Comparison of ENCODE assay signal across 12 cellular contexts in the genomic region with DNA sequence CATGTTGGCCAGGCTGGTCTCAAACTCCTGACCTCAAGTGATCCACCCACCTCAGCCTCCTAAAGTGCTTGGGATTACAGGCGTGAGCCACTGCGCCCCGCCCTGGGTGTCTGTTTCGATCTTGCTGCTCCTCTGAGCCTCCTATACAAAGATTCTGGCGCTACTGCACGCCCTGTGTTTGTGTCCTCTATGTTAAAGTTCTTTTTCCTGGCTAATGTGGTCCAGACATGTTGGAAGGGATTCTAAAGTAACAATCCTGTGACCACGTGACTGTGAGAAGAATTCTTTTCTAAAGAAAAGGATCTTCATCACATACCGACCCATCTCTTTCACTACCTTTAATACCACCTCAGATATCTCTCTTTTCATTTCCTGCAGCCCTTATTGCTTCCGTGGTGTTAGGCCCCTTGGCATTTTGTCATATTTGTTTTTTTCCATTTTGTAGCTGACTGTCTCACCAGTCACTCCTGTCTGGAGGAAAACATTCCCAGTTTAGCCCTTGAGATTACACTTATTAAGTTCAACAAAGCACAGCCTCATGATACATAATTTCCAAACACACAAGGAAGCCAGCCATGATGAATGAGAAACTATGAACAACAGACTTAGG. TPM values are rescaled to one million over a fixed set of nuclear protein-coding genes. Genes with fewer than 3 reads are reported as not detected.
DNase-seq lines count a peak whose midpoint lies in the region; ATAC-seq and TF ChIP-seq lines count a peak whose summit lies in the region.
"Had no signal": no experiment of that assay in that cellular context is flagged by ENCODE, and none has a peak within 500 bp of the region (broad histone marks: within the 10 kb centered on the region; RNA-seq: fewer than 3 reads in every experiment).

No MANE protein-coding gene starts in this region.

- H3K36me3 Mint-ChIP-seq in activated naive CD4-positive, alpha-beta T cell treated with anti-CD3 and anti-CD28 coated beads, Interleukin-2, amount 50 U/mL, for 24 hours: no peaks in the 10 kb centered on the region
- H3K36me3 Mint-ChIP-seq in H9 (ENCODE audit: insufficient read depth in 1 of 3, low read depth in 3 of 3): peaks cover 0 to 4% (median 4%) of the 10 kb centered on the region in 3 experiments; a peak in 4 of 7 replicates
- H3K36me3 Mint-ChIP-seq: immature natural killer cell had no signal

- no peaks in the 10 kb centered on the region for H3K79me2 ChIP-seq in H9 (ENCODE audit: insufficient read depth, low read length)

- no peak for DNase-seq in activated naive CD4-positive, alpha-beta T cell treated with anti-CD3 and anti-CD28 coated beads, Interleukin-2, amount 50 U/mL, for 16 hours
- DNase-seq in amniotic stem cell (lab: John Stamatoyannopoulos, UW) (peak; percentile 29), foreskin keratinocyte (peak; percentile 55 to 75), vagina (ENCODE audit: extremely low spot score in 2 of 2) (no peak), H9 (no peak), MV-4-11 (lab: John Stamatoyannopoulos, UW) (no peak)
- DNase-seq: immature natural killer cell; NCI-H69; stimulated activated CD4-positive, alpha-beta T cell treated with anti-CD3 and anti-CD28 coated beads, Interleukin-1b, Interleukin-23, amount 100 ng/mL, for 48 hours had no signal

- no peak overlapping the region for H4K8ac ChIP-seq in H9 (replicated peaks; ENCODE audit: insufficient read length, low read depth, low read length)

- no peaks in the 10 kb centered on the region for H3K36me3 ChIP-seq in vagina

- H3K4me1 ChIP-seq in foreskin keratinocyte (peaks cover 35% of the 10 kb centered on the region), vagina (peaks cover 33% of the 10 kb centered on the region), H9 (ENCODE audit: insufficient read depth, low read length) (no peaks in the 10 kb centered on the region; the same call in 1 of the 2 replicates)

- peak overlapping the region; percentile 87 for H3K27ac Mint-ChIP-seq in activated naive CD4-positive, alpha-beta T cell treated with anti-CD3 and anti-CD28 coated beads, Interleukin-2, amount 50 U/mL, for 24 hours
- H3K27ac Mint-ChIP-seq in H9: peak overlapping the region in 1 of 3 experiments; percentile 15; a peak in 1 of 7 replicates
- H3K27ac Mint-ChIP-seq: immature natural killer cell had no signal

- no CpG with 5 or more reads among the region's 9 CpGs for WGBS in H9 (ENCODE audit: extremely low coverage, insufficient read length, low lambda C conversion rate)

- TF ChIP-seq POLR2A in vagina (IDR thresholded peaks at IDR 0.05): no peak

- H3K27ac ChIP-seq in foreskin keratinocyte: peak overlapping the region; percentile 38
- peak overlapping the region; percentile 83 for H3K27ac ChIP-seq in vagina
- no peak overlapping the region for H3K27ac ChIP-seq in H9 (ENCODE audit: insufficient read length, low read depth, low read length)

- no peak overlapping the region for H3K4me3 Mint-ChIP-seq in activated naive CD4-positive, alpha-beta T cell treated with anti-CD3 and anti-CD28 coated beads, Interleukin-2, amount 50 U/mL, for 24 hours
- no peak overlapping the region for H3K4me3 Mint-ChIP-seq in H9
- H3K4me3 Mint-ChIP-seq: immature natural killer cell, neural crest cell had no signal

- H3K4me2 ChIP-seq in H9 (ENCODE audit: insufficient read depth, insufficient read length, low read length): no peak overlapping the region

- H3K27me3 Mint-ChIP-seq in activated naive CD4-positive, alpha-beta T cell treated with anti-CD3 and anti-CD28 coated beads, Interleukin-2, amount 50 U/mL, for 24 hours: no peaks in the 10 kb centered on the region
- peaks cover 7% of the 10 kb centered on the region; the same call in 1 of the 2 replicates for H3K27me3 Mint-ChIP-seq in H9 (ENCODE audit: low read depth)

- peaks cover 35% of the 10 kb centered on the region for H3K4me1 Mint-ChIP-seq in activated naive CD4-positive, alpha-beta T cell treated with anti-CD3 and anti-CD28 coated beads, Interleukin-2, amount 50 U/mL, for 24 hours
- peaks cover 27 to 30% of the 10 kb centered on the region in 2 experiments for H3K4me1 Mint-ChIP-seq in H9
- H3K4me1 Mint-ChIP-seq: immature natural killer cell had no signal

- no peak overlapping the region for H4K5ac ChIP-seq in H9 (ENCODE audit: insufficient read length, low read depth, low read length)

- H4K20me1 ChIP-seq in H9 (ENCODE audit: control insufficient read depth, insufficient read depth, insufficient read length): no peaks in the 10 kb centered on the region

- no peaks in the 10 kb centered on the region for H3K9me3 Mint-ChIP-seq in activated naive CD4-positive, alpha-beta T cell treated with anti-CD3 and anti-CD28 coated beads, Interleukin-2, amount 50 U/mL, for 24 hours
- no peaks in the 10 kb centered on the region; a peak in 5 of 5 replicates for H3K9me3 Mint-ChIP-seq in H9
- H3K9me3 Mint-ChIP-seq: immature natural killer cell had no signal

- H2BK5ac ChIP-seq in H9 (ENCODE audit: insufficient read length, low read length): no peak overlapping the region

- H3K14ac ChIP-seq in H9 (ENCODE audit: insufficient read depth, low read length): no peak overlapping the region

- no peak overlapping the region for H3K18ac ChIP-seq in H9 (ENCODE audit: insufficient read length, low read depth, low read length)

- no peak overlapping the region for H2BK15ac ChIP-seq in H9 (ENCODE audit: low read depth, low read length)

- H3K23ac ChIP-seq in H9 (ENCODE audit: insufficient read length, low read depth, low read length): no peak overlapping the region

- H3K27me3 ChIP-seq in foreskin keratinocyte: no peaks in the 10 kb centered on the region
- no peaks in the 10 kb centered on the region for H3K27me3 ChIP-seq in vagina
- no peaks in the 10 kb centered on the region for H3K27me3 ChIP-seq in H9 (ENCODE audit: insufficient read depth, low read length)

- H3K4ac ChIP-seq in H9 (ENCODE audit: low read depth, low read length): no peak overlapping the region

- no peak overlapping the region for H2BK12ac ChIP-seq in H9 (ENCODE audit: insufficient read length, low read depth, low read length)

- no peak overlapping the region for H2AK5ac ChIP-seq in H9 (ENCODE audit: insufficient read length, low read length)

- no peaks in the 10 kb centered on the region for H3K23me2 ChIP-seq in H9 (ENCODE audit: insufficient read length, low read depth, low read length, poor library complexity, severe bottlenecking)

- no peak overlapping the region for H3K56ac ChIP-seq in H9 (ENCODE audit: insufficient read length, low read depth, low read length)

- ATAC-seq in foreskin keratinocyte: peak; percentile 15
- no peak for ATAC-seq in HG03039 (IDR thresholded peaks at IDR 0.05; ENCODE audit: unreplicated experiment)

- H2AFZ ChIP-seq in H9 (ENCODE audit: low read length): no peak overlapping the region

- H2BK120ac ChIP-seq in H9 (ENCODE audit: low read depth, low read length, poor library complexity, severe bottlenecking): no peak overlapping the region

- H3T11ph ChIP-seq in H9 (ENCODE audit: low read length): no peak overlapping the region

- no peak overlapping the region for H3K9ac ChIP-seq in H9 (ENCODE audit: extremely low read depth, insufficient read length, low read length)

- H3K9me3 ChIP-seq in vagina (no peaks in the 10 kb centered on the region), H9 (ENCODE audit: control insufficient read depth, low read depth, low read length) (no peaks in the 10 kb centered on the region)

- intact Hi-C loops in vagina (cut with DNase I): no loop called here

- no peak overlapping the region for H4K91ac ChIP-seq in H9 (ENCODE audit: insufficient read length, low read depth, low read length)

- TF ChIP-seq CTCF in foreskin keratinocyte (conservative IDR thresholded peaks at IDR 0.05) (no peak), vagina (IDR thresholded peaks at IDR 0.05) (no peak), H9 (conservative IDR thresholded peaks at IDR 0.05) (no peak)

- H3K79me1 ChIP-seq in H9 (ENCODE audit: insufficient read depth, low read depth, low read length, poor library complexity, severe bottlenecking): no peaks in the 10 kb centered on the region

- no peak overlapping the region for H2BK20ac ChIP-seq in H9 (ENCODE audit: low read depth, low read length, poor library complexity, severe bottlenecking)

- no peak overlapping the region for H3K4me3 ChIP-seq in vagina

RNA-seq across cellular contexts. Expression of a gene that starts 27.2 kb away (rescaled TPM):
- total RNA-seq in foreskin keratinocyte: 2,474 and 2,598 TPM in 2 replicates
- polyA plus RNA-seq in foreskin keratinocyte: 2,513 and 2,566 TPM in 2 replicates
- 558 TPM for total RNA-seq in vagina
- 1,781 and 1,786 TPM in 2 replicates for total RNA-seq in H9 (2021)

RNA-seq across cellular contexts. Expression of a gene that starts 40.0 kb away (rescaled TPM):
- total RNA-seq in foreskin keratinocyte (not detected in 2 replicates), vagina (not detected), H9 (2021) (not detected in 2 replicates)
- polyA plus RNA-seq in foreskin keratinocyte: not detected in 2 replicates
- total RNA-seq: neural crest cell had no signal
- polyA plus RNA-seq: immature natural killer cell had no signal

Comparison
In these comparisons a context has a peak if more than half of its experiments do, and no peak if none do; other contexts are left out.
1. DNase-seq: peak in amniotic stem cell (single experiment) and foreskin keratinocyte (2 of 2); none in activated naive CD4-positive, alpha-beta T cell treated with anti-CD3 and anti-CD28 coated beads, Interleukin-2, amount 50 U/mL, for 16 hours (single experiment), vagina (0 of 2), H9 (single experiment) and MV-4-11 (single experiment).